In the genomic region with DNA sequence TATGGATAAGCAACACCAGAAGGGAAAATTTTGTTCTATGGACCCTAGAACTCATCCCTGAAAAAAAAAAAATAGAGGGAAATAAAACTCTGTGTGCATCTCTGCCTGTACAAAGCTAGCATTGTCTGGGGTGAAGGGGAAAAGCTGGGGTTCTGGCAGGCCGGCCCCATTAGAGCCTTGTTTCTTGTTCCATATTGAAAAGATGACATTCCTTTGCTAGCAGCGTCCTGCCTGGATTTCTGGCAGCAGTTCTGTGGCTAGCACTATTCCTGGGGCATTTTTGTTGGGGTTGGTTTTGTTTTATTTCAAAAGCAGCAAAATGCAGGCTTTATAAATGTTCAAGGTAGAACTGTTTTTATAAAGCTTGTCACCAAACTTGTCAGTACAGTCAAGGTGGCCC, we compare ENCODE assay signal across 16 cellular contexts. TPM values are rescaled to one million over a fixed set of nuclear protein-coding genes. Genes with fewer than 3 reads are reported as not detected.
DNase-seq lines count a peak whose midpoint lies in the region; TF ChIP-seq lines count a peak whose summit lies in the region.
"Had no signal": no experiment of that assay in that cellular context is flagged by ENCODE, and none has a peak within 500 bp of the region (broad histone marks: within the 10 kb centered on the region; RNA-seq: fewer than 3 reads in every experiment).

No MANE protein-coding gene starts in this region.

- H3K4me3 ChIP-seq in suprapubic skin (no peak overlapping the region), Peyer's patch (no peak overlapping the region)
- H3K4me3 ChIP-seq: PC-9 had no signal

- DNase-seq in NCI-H69 (lab: John Stamatoyannopoulos, UW): peak; percentile 8
- DNase-seq in chondrocyte (ENCODE audit: low spot score): no peak
- no peak for DNase-seq in mesothelial cell of epicardium (ENCODE audit: low spot score in 2 of 2, unreplicated experiment in 2 of 2)
- DNase-seq in suprapubic skin (ENCODE audit: low spot score in 2 of 2): no peak
- no peak for DNase-seq in stimulated activated naive CD4-positive, alpha-beta T cell (lab: John Stamatoyannopoulos, UW)
- no peak for DNase-seq in stimulated activated CD4-positive, alpha-beta T cell treated with anti-CD3 and anti-CD28 coated beads, Interleukin-2, amount 100 ng/mL, for 24 hours
- no peak for DNase-seq in Peyer's patch
- no peak for DNase-seq in activated CD4-positive, alpha-beta T cell treated with anti-CD3 and anti-CD28 coated beads for 1 hour
- DNase-seq: Calu3, Kasumi-1, NCI-H2029 treated with DMSO at 0.1 percent for 48 hours, NCI-H524 treated with DMSO at 0.1 percent for 48 hours, PC-9 had no signal

- peak overlapping the region; percentile 42 for H3K27ac ChIP-seq in suprapubic skin
- H3K27ac ChIP-seq in Peyer's patch: no peak overlapping the region
- H3K27ac ChIP-seq: PC-9, VCaP had no signal

- H3K27me3 ChIP-seq in suprapubic skin (no peaks in the 10 kb centered on the region), Peyer's patch (no peaks in the 10 kb centered on the region)

- no peaks in the 10 kb centered on the region for H3K27me3 Mint-ChIP-seq in chondrocyte (ENCODE audit: low read depth)
- no peaks in the 10 kb centered on the region for H3K27me3 Mint-ChIP-seq in mesothelial cell of epicardium (ENCODE audit: low read depth)

- H3K9me3 Mint-ChIP-seq in chondrocyte (ENCODE audit: low read depth) (no peaks in the 10 kb centered on the region), mesothelial cell of epicardium (no peaks in the 10 kb centered on the region)
- H3K9me3 Mint-ChIP-seq: activated T-helper 2 cell treated with anti-CD3 and anti-CD28 coated beads, Interferon-gamma antibody, Interleukin-2, Interleukin-4, amounts not matched to agents 10 μg/mL and 5 μg/mL and 100 μg/mL, durations not matched to agents 14 hours and 24 hours and 36 hours had no signal

- peak overlapping the region; percentile 57 for H3K4me3 Mint-ChIP-seq in chondrocyte (ENCODE audit: unreplicated experiment)
- H3K4me3 Mint-ChIP-seq in mesothelial cell of epicardium: no peak overlapping the region

- H3K4me1 ChIP-seq in suprapubic skin (peaks cover 25% of the 10 kb centered on the region), Peyer's patch (peaks cover 0 to 10% (median 0%) of the 10 kb centered on the region in 4 donors)

- 56% methylated on average over 2 of the region's 2 CpGs for WGBS in suprapubic skin

- H3K4me1 Mint-ChIP-seq in chondrocyte (ENCODE audit: low read depth) (peaks cover 94% of the 10 kb centered on the region), mesothelial cell of epicardium (peaks cover 76% of the 10 kb centered on the region)

- H3K36me3 Mint-ChIP-seq in chondrocyte (ENCODE audit: low read depth) (no peaks in the 10 kb centered on the region), mesothelial cell of epicardium (peaks cover 26% of the 10 kb centered on the region)

- TF ChIP-seq EP300 in suprapubic skin (IDR thresholded peaks at IDR 0.05): no peak

- H3K27ac Mint-ChIP-seq in chondrocyte (ENCODE audit: unreplicated experiment) (peak overlapping the region; percentile 81), mesothelial cell of epicardium (peak overlapping the region; percentile 90)
- H3K27ac Mint-ChIP-seq: activated T-helper 2 cell treated with anti-CD3 and anti-CD28 coated beads, Interferon-gamma antibody, Interleukin-2, Interleukin-4, amounts not matched to agents 10 μg/mL and 5 μg/mL and 100 μg/mL, durations not matched to agents 14 hours and 24 hours and 36 hours had no signal

- TF ChIP-seq POLR2A in suprapubic skin (IDR thresholded peaks at IDR 0.05) (no peak), Peyer's patch (IDR thresholded peaks at IDR 0.05) (no peak)

- TF ChIP-seq CTCF in chondrocyte (IDR thresholded peaks at IDR 0.05): no peak
- no peak for TF ChIP-seq CTCF in mesothelial cell of epicardium (IDR thresholded peaks at IDR 0.05; ENCODE audit: unreplicated experiment)
- no peak for TF ChIP-seq CTCF in suprapubic skin (IDR thresholded peaks at IDR 0.05)
- TF ChIP-seq CTCF in Peyer's patch (IDR thresholded peaks at IDR 0.05): no peak

- H3K9me3 ChIP-seq in suprapubic skin (no peaks in the 10 kb centered on the region), Peyer's patch (no peaks in the 10 kb centered on the region)

- H3K36me3 ChIP-seq in suprapubic skin (no peaks in the 10 kb centered on the region), Peyer's patch (no peaks in the 10 kb centered on the region)

RNA-seq across cellular contexts. Expression of a gene that starts 45.2 kb away (rescaled TPM):
- total RNA-seq in chondrocyte (5.9 to 10.7 TPM (median 7.6 TPM) in 3 replicates), mesothelial cell of epicardium (106 to 117 TPM (median 117 TPM) in 3 replicates), suprapubic skin (1 to 10 TPM; 1.3 to 3.9 (median 1.5) TPM), Peyer's patch (1 to 10 TPM in 3 of 4 donors, under 1 TPM in 1; 0.53 to 4.1 (median 2.9) TPM)
- total RNA-seq: activated CD8-positive, alpha-beta memory T cell treated with anti-CD3 and anti-CD28 coated beads for 36 hours; activated T-helper 2 cell treated with anti-CD3 and anti-CD28 coated beads, Interferon-gamma antibody, Interleukin-2, Interleukin-4, amounts not matched to agents 10 μg/mL and 5 μg/mL and 100 μg/mL, durations not matched to agents 14 hours and 24 hours and 36 hours had no signal
